Comparison of ENCODE assay signal across 21 cellular contexts in the genomic region with DNA sequence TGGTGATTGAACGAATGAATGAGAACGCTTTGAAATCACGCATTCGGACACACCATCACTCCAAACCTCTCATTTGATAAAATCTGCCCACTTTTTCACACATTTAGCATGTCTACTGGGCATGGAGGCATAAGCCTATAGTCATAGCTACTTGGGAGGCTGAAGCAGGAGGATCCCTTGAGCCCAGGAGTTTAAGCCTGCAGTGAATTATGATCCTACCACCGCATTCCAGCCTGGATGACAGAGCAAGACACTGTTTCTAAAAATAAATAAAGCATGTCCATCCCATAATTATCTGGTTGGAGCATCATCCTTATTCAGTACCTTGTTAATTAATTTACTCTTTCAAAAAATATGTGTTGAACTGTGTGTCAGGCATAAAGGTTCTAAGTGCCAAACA. TPM values are rescaled to one million over a fixed set of nuclear protein-coding genes. Genes with fewer than 3 reads are reported as not detected.
A peak's percentile ranks its signal among the peaks of the same experiment; 100 is the strongest.
DNase-seq lines count a peak whose midpoint lies in the region; ATAC-seq and TF ChIP-seq lines count a peak whose summit lies in the region.
"Had no signal": no experiment of that assay in that cellular context is flagged by ENCODE, and none has a peak within 500 bp of the region (broad histone marks: within the 10 kb centered on the region; RNA-seq: fewer than 3 reads in every experiment).

No MANE protein-coding gene starts in this region.

- H3K9me2 ChIP-seq in SK-N-SH = no peaks in the 10 kb centered on the region

- no peak for TF ChIP-seq EP300 in SK-N-SH (IDR thresholded peaks at IDR 0.05; ENCODE audit: borderline replicate concordance in 1 of 2, low read depth in 1 of 2, low read length in 1 of 2)

- DNase-seq in SK-N-SH = no peak
- peak; percentile 40 for DNase-seq in M059J (ENCODE audit: low read depth)
- DNase-seq in kidney tubule cell (ENCODE audit: low spot score) = peak; percentile 29
- no peak for DNase-seq in smooth muscle cell (lab: John Stamatoyannopoulos, UW; ENCODE audit: unreplicated experiment)
- DNase-seq in activated T-cell treated with anti-CD3 and anti-CD28 coated beads, Interleukin-2, amount 50 U/mL, for 48 hours = no peak
- no peak for DNase-seq in stimulated activated CD8-positive, alpha-beta memory T cell treated with anti-CD3 and anti-CD28 coated beads, Interleukin-4, amount 100 ng/mL, for 48 hours
- DNase-seq: ACHN; CD4-positive, CD25-positive, alpha-beta regulatory T cell; HCEC 1CT; Karpas-422; NCI-H1092 treated with DMSO at 0.1 percent for 48 hours; NCI-H1436; NCI-H187; NCI-H2081 treated with DMSO at 0.1 percent for 48 hours; NCI-H524; NCI-H774 had no signal

- H3K36me3 ChIP-seq in SK-N-SH (replicated peaks in 1 of 2; ENCODE audit: control insufficient read depth in 1 of 2, insufficient read depth in 2 of 2, low read length in 1 of 2) (no peaks in the 10 kb centered on the region), smooth muscle cell (ENCODE audit: low read depth) (no peaks in the 10 kb centered on the region)
- H3K36me3 ChIP-seq: BLaER1 had no signal

- no peak for TF ChIP-seq CTCF in SK-N-SH (IDR thresholded peaks at IDR 0.05)
- TF ChIP-seq CTCF in smooth muscle cell (IDR thresholded peaks at IDR 0.05; ENCODE audit: borderline replicate concordance, insufficient read depth, poor library complexity, severe bottlenecking) = no peak

- H3K4me2 ChIP-seq in SK-N-SH (no peak overlapping the region), smooth muscle cell (no peak overlapping the region)
- H3K4me2 ChIP-seq: BLaER1 had no signal

- H3K9ac ChIP-seq in SK-N-SH = no peak overlapping the region
- no peak overlapping the region for H3K9ac ChIP-seq in smooth muscle cell (ENCODE audit: low read depth)
- H3K9ac ChIP-seq: BLaER1 had no signal

- H3K27me3 ChIP-seq in SK-N-SH (ENCODE audit: insufficient read depth) = no peaks in the 10 kb centered on the region
- H3K27me3 ChIP-seq in smooth muscle cell (ENCODE audit: low read depth) = no peaks in the 10 kb centered on the region
- H3K27me3 ChIP-seq: BLaER1 had no signal

- H2AFZ ChIP-seq in SK-N-SH (ENCODE audit: low read depth) (no peak overlapping the region), smooth muscle cell (ENCODE audit: low read depth) (no peak overlapping the region)

- 95% methylated on average over 5 of the region's 5 CpGs for WGBS in SK-N-SH (ENCODE audit: low lambda C conversion rate)
- WGBS in smooth muscle cell (ENCODE audit: low lambda C conversion rate) = 87% methylated on average over 5 of the region's 5 CpGs

- H3K79me2 ChIP-seq in SK-N-SH (ENCODE audit: insufficient read depth) (peaks cover 16% of the 10 kb centered on the region), smooth muscle cell (ENCODE audit: low read depth) (peaks cover 16% of the 10 kb centered on the region)

- ATAC-seq in SK-N-SH treated with all-trans-retinoic acid at 6 μM for 48 hours (no peak), GM19324 (IDR thresholded peaks at IDR 0.05; ENCODE audit: low FRiP score, unreplicated experiment) (no peak)

- H4K20me1 ChIP-seq in SK-N-SH (ENCODE audit: insufficient read depth) = peaks cover 7% of the 10 kb centered on the region
- peaks cover 14% of the 10 kb centered on the region for H4K20me1 ChIP-seq in smooth muscle cell (ENCODE audit: low read depth)

- no peak overlapping the region for H3K27ac ChIP-seq in SK-N-SH (ENCODE audit: low read depth in 2 of 2, low read length in 1 of 2)
- peak overlapping the region; percentile 6 for H3K27ac ChIP-seq in smooth muscle cell (ENCODE audit: low read depth)
- H3K27ac ChIP-seq: 22Rv1, BLaER1, HL-60 had no signal

- no peak overlapping the region for H3K4me3 ChIP-seq in SK-N-SH (ENCODE audit: low read depth in 2 of 2, low read length in 1 of 2)
- no peak overlapping the region for H3K4me3 ChIP-seq in smooth muscle cell
- H3K4me3 ChIP-seq: BLaER1 had no signal

- TF ChIP-seq RAD21 in SK-N-SH (IDR thresholded peaks at IDR 0.05; ENCODE audit: low read length) = no peak

- peaks cover 5 to 13% of the 10 kb centered on the region in 2 experiments for H3K4me1 ChIP-seq in SK-N-SH (ENCODE audit: control insufficient read depth in 1 of 2, insufficient read depth in 2 of 2, low read depth in 1 of 2, low read length in 1 of 2)
- peaks cover 13% of the 10 kb centered on the region for H3K4me1 ChIP-seq in smooth muscle cell (ENCODE audit: low read depth)

- CTCF ChIA-PET in SK-N-SH (lab: Yijun Ruan, JAX) = no interaction called here

- POLR2A ChIA-PET in SK-N-SH (lab: Yijun Ruan, JAX) = no interaction called here

- H3K9me3 ChIP-seq in SK-N-SH = no peaks in the 10 kb centered on the region
- H3K9me3 ChIP-seq in smooth muscle cell (replicated peaks; ENCODE audit: low read depth) = no peaks in the 10 kb centered on the region
- H3K9me3 ChIP-seq: BLaER1 had no signal

- H3F3A ChIP-seq in SK-N-SH (replicated peaks; ENCODE audit: insufficient read depth) (peaks cover 16% of the 10 kb centered on the region), smooth muscle cell (ENCODE audit: low read depth) (peaks cover 11% of the 10 kb centered on the region)

TF ChIP-seq in SK-N-SH, 30 proteins besides CTCF, POLR2A, EP300 and RAD21:
- no peak for TF ChIP-seq GATA2 (CRISPR knock-in tag; IDR thresholded peaks at IDR 0.05)
- peak; percentile 40; the same call in 1 of the 2 replicates for TF ChIP-seq MEF2A (IDR thresholded peaks at IDR 0.05; ENCODE audit: borderline replicate concordance, low read depth)

TF ChIP-seq in SK-N-SH treated with all-trans-retinoic acid at 6 μM for 48 hours, 23 proteins besides CTCF, POLR2A, EP300 and RAD21:
- no peak for TF ChIP-seq ESRRG (CRISPR knock-in tag; IDR thresholded peaks at IDR 0.05)
- TF ChIP-seq, protein P1, sequence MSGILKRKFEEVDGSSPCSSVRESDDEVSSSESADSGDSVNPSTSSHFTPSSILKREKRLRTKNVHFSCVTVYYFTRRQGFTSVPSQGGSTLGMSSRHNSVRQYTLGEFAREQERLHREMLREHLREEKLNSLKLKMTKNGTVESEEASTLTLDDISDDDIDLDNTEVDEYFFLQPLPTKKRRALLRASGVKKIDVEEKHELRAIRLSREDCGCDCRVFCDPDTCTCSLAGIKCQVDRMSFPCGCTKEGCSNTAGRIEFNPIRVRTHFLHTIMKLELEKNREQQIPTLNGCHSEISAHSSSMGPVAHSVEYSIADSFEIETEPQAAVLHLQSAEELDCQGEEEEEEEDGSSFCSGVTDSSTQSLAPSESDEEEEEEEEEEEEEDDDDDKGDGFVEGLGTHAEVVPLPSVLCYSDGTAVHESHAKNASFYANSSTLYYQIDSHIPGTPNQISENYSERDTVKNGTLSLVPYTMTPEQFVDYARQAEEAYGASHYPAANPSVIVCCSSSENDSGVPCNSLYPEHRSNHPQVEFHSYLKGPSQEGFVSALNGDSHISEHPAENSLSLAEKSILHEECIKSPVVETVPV (CRISPR knock-in tag; IDR thresholded peaks at IDR 0.05) = no peak
- no peak for TF ChIP-seq ZNF565 (CRISPR knock-in tag; conservative IDR thresholded peaks at IDR 0.05; ENCODE audit: low read depth)
- no peak for TF ChIP-seq RARB (CRISPR knock-in tag; IDR thresholded peaks at IDR 0.05)
- TF ChIP-seq ZNF70 (CRISPR knock-in tag; IDR thresholded peaks at IDR 0.05) = no peak

RNA-seq across cellular contexts. Expression of a gene that starts 3.3 kb away (rescaled TPM):
- 103 and 147 TPM in 2 replicates for polyA plus RNA-seq in SK-N-SH (2012; rRNA removed)
- polyA plus RNA-seq in SK-N-SH (2012; cell fraction: cytosol; rRNA removed) = 115 and 124 TPM in 2 replicates
- 63.0 and 149 TPM in 2 replicates for polyA plus RNA-seq in SK-N-SH (2012; cell fraction: nucleus; rRNA removed)
- total RNA-seq in M059J (2014; rRNA removed; shearing (Covaris generic)) = 206 and 341 TPM in 2 replicates
- 420 and 421 TPM in 2 replicates for total RNA-seq in smooth muscle cell
- polyA plus RNA-seq in smooth muscle cell = 72.9 and 75.4 TPM in 2 replicates

Comparison
In these comparisons a context has a peak if more than half of its experiments do, and no peak if none do; other contexts are left out.
1. DNase-seq: peak in M059J (single experiment) and kidney tubule cell (single experiment); none in SK-N-SH (single experiment), smooth muscle cell (single experiment), activated T-cell treated with anti-CD3 and anti-CD28 coated beads, Interleukin-2, amount 50 U/mL, for 48 hours (0 of 2) and stimulated activated CD8-positive, alpha-beta memory T cell treated with anti-CD3 and anti-CD28 coated beads, Interleukin-4, amount 100 ng/mL, for 48 hours (single experiment).